In the genomic region with DNA sequence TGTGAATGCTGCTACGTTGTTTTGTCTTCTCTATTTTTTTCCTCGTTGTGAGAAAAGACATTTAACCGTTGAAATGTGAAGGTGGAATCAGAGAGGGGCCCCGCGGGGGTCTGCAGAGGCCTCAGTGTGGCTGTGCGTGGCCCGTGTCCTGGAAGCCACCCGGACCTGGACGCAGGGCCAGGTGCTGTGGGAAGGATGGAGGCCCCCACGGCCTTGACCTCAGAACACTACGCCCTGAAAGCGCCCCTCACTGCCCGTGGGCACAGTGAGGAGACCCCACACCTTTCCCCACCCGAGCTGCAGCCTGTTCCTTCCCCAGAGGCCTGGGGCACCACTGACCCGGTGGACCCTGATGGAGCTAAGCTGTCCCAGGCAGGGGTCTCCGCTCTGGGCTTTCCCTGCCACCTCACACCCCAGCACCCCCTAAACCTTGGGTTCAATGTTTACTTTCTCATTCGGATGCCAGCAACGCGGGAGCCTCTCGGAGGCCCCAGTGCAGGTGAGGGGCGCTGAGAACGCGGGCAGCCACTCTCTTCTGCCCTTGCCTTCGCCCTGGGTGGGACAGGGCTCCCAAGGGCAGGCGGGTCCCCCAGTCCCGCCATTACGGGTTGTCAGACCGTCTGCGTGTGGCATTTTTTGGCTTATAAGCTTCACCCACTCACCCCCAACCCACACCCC, we compare ENCODE assay signal across 19 cellular contexts. TPM values are rescaled to one million over a fixed set of nuclear protein-coding genes. Genes with fewer than 3 reads are reported as not detected.
DNase-seq lines count a peak whose midpoint lies in the region; ATAC-seq and TF ChIP-seq lines count a peak whose summit lies in the region.
"Had no signal": no experiment of that assay in that cellular context is flagged by ENCODE, and none has a peak within 500 bp of the region (broad histone marks: within the 10 kb centered on the region; RNA-seq: fewer than 3 reads in every experiment).

No MANE protein-coding gene starts in this region.

- no peak for ATAC-seq in IMR-90 (ENCODE audit: low read depth)
- ATAC-seq in activated T-helper 17 cell treated with anti-CD3 and anti-CD28 coated beads, Interleukin-2, amount 50 U/mL, for 72 hours (replicated peaks) = no peak
- ATAC-seq in sciatic nerve = peak; percentile 13
- no peak for ATAC-seq in GM21423 (IDR thresholded peaks at IDR 0.05; ENCODE audit: unreplicated experiment)

- peak overlapping the region; percentile 16 for H2AK9ac ChIP-seq in IMR-90 (replicated peaks; ENCODE audit: low read depth, low read length, poor library complexity)

- POLR2A ChIA-PET in A673 (lab: Charles Lee; ENCODE audit: low non-redundant PET) (no interaction called here), IMR-90 (lab: Charles Lee; ENCODE audit: unreplicated experiment) (no interaction called here)

- no peak overlapping the region for H3K23ac ChIP-seq in IMR-90 (ENCODE audit: low read depth, low read length)

- no peak overlapping the region for H3K4me3 Mint-ChIP-seq in activated T-helper 17 cell treated with anti-CD3 and anti-CD28 coated beads, Interleukin-2, amount 50 U/mL, for 72 hours
- H3K4me3 Mint-ChIP-seq: CD4-positive, alpha-beta memory T cell had no signal

- peaks cover 6% of the 10 kb centered on the region; the same call in 1 of the 2 replicates for H4K20me1 ChIP-seq in IMR-90 (ENCODE audit: insufficient read depth, low read length)

- peaks cover 9% of the 10 kb centered on the region for H3K4me1 Mint-ChIP-seq in activated T-helper 17 cell treated with anti-CD3 and anti-CD28 coated beads, Interleukin-2, amount 50 U/mL, for 72 hours

- H3K4me1 ChIP-seq in A673 (ENCODE audit: insufficient read depth, low read length, poor library complexity, severe bottlenecking) (no peaks in the 10 kb centered on the region), IMR-90 (ENCODE audit: control insufficient read depth, insufficient read depth, low read length) (no peaks in the 10 kb centered on the region)
- H3K4me1 ChIP-seq: BLaER1 had no signal

- no peak overlapping the region for H4K8ac ChIP-seq in IMR-90 (ENCODE audit: low read depth in 2 of 2, low read length in 2 of 2)

- H3K18ac ChIP-seq in IMR-90 (ENCODE audit: low read depth, low read length) = no peak overlapping the region

- H3K27ac ChIP-seq in A673 (ENCODE audit: low read depth, low read length, poor library complexity, severe bottlenecking) = no peak overlapping the region
- H3K27ac ChIP-seq in IMR-90 (ENCODE audit: insufficient read depth, low read length) = no peak overlapping the region
- H3K27ac ChIP-seq: BLaER1 had no signal

- no peak overlapping the region for H2BK20ac ChIP-seq in IMR-90 (ENCODE audit: low read depth, low read length)

- peaks cover 68% of the 10 kb centered on the region for H3K36me3 Mint-ChIP-seq in activated T-helper 17 cell treated with anti-CD3 and anti-CD28 coated beads, Interleukin-2, amount 50 U/mL, for 72 hours (ENCODE audit: low read depth)

- H3K27ac Mint-ChIP-seq in activated T-helper 17 cell treated with anti-CD3 and anti-CD28 coated beads, Interleukin-2, amount 50 U/mL, for 72 hours = peak overlapping the region; percentile 48

- no peaks in the 10 kb centered on the region for H3K9me1 ChIP-seq in IMR-90 (ENCODE audit: insufficient read depth, low read length)

- no peak overlapping the region for H4K5ac ChIP-seq in IMR-90 (ENCODE audit: low read depth, low read length)

- no peak for TF ChIP-seq POLR2A in IMR-90 (IDR thresholded peaks at IDR 0.05; ENCODE audit: low read depth, low read length)

- TF ChIP-seq RAD21 in IMR-90 (IDR thresholded peaks at IDR 0.05; ENCODE audit: low read length) = no peak

- no peak overlapping the region for H2AFZ ChIP-seq in IMR-90 (replicated peaks; ENCODE audit: low read length, poor library complexity)

- H2BK120ac ChIP-seq in IMR-90 (ENCODE audit: low read depth, low read length) = no peak overlapping the region

- TF ChIP-seq CTCF in A673 (conservative IDR thresholded peaks at IDR 0.05; ENCODE audit: low read depth, low read length) (no peak), IMR-90 (conservative IDR thresholded peaks at IDR 0.05; ENCODE audit: low read depth, low read length) (no peak)

- no peak overlapping the region for H2BK15ac ChIP-seq in IMR-90 (ENCODE audit: low read depth, low read length)

- H2BK5ac ChIP-seq in IMR-90 (ENCODE audit: low read depth, low read length, poor library complexity, severe bottlenecking) = no peak overlapping the region

- H3K27me3 ChIP-seq in A673 (replicated peaks; ENCODE audit: insufficient read depth, low read depth, low read length, poor library complexity) = no peaks in the 10 kb centered on the region
- H3K27me3 ChIP-seq in IMR-90 (ENCODE audit: control insufficient read depth, insufficient read depth, low read length) = no peaks in the 10 kb centered on the region
- H3K27me3 ChIP-seq: BLaER1 had no signal

- in situ Hi-C loops in IMR-90 (cut with MboI; ENCODE audit: low sequenced_read_pairs) = no loop called here

- H3K27me3 Mint-ChIP-seq in activated T-helper 17 cell treated with anti-CD3 and anti-CD28 coated beads, Interleukin-2, amount 50 U/mL, for 72 hours = no peaks in the 10 kb centered on the region
- H3K27me3 Mint-ChIP-seq: CD4-positive, alpha-beta memory T cell had no signal

- TSS peak; percentile 41 for BruUV-seq in A673 (replicated peaks; lab: Mats Ljungman, UMichigan)
- BruUV-seq in IMR-90 (replicated peaks; lab: Mats Ljungman, UMichigan) = TSS peak; percentile 81

- DNase-seq in A673 (ENCODE audit: low spot score) = no peak
- no peak for DNase-seq in IMR-90
- DNase-seq in sciatic nerve (ENCODE audit: low spot score) = no peak
- DNase-seq in EL = no peak
- no peak for DNase-seq in mesenteric fat pad (ENCODE audit: low spot score)
- no peak for DNase-seq in stimulated activated CD4-positive, alpha-beta T cell treated with anti-CD3 and anti-CD28 coated beads, Interleukin-4, amount 100 ng/mL, for 24 hours
- DNase-seq: Calu3; CD4-positive, alpha-beta memory T cell; DMS53; NCI-H1105 treated with DMSO at 0.1 percent for 48 hours; NCI-H187; NCI-H2107; NCI-H2227 treated with DMSO at 0.1 percent for 48 hours; NCI-H510A treated with DMSO at 0.1 percent for 48 hours; SW 1271 had no signal

- H3K4me2 ChIP-seq in IMR-90 (ENCODE audit: low read depth, low read length) = no peak overlapping the region
- H3K4me2 ChIP-seq: BLaER1 had no signal

- no peak overlapping the region for H2AK5ac ChIP-seq in IMR-90 (ENCODE audit: low read depth, low read length)

- CTCF ChIA-PET in A673 (lab: Charles Lee) (no interaction called here), IMR-90 (lab: Yijun Ruan, JAX) (no interaction called here)

- H3K14ac ChIP-seq in IMR-90 (replicated peaks; ENCODE audit: low read depth, low read length) = no peak overlapping the region

- H3K36me3 ChIP-seq in A673 (ENCODE audit: insufficient read depth, low read length, poor library complexity, severe bottlenecking) (peaks cover 41% of the 10 kb centered on the region), IMR-90 (ENCODE audit: control insufficient read depth, insufficient read depth, low read length) (peaks cover 51% of the 10 kb centered on the region)

- no peaks in the 10 kb centered on the region for H3K9me3 ChIP-seq in A673 (ENCODE audit: low read depth, low read length, poor library complexity, severe bottlenecking)
- no peaks in the 10 kb centered on the region for H3K9me3 ChIP-seq in IMR-90 (ENCODE audit: control insufficient read depth, insufficient read depth, low read length)
- H3K9me3 ChIP-seq: BLaER1 had no signal

- dilution Hi-C loops in IMR-90 (cut with HindIII; ENCODE audit: low sequenced_read_pairs, unreplicated experiment) = no loop called here

- H3K9me3 Mint-ChIP-seq in activated T-helper 17 cell treated with anti-CD3 and anti-CD28 coated beads, Interleukin-2, amount 50 U/mL, for 72 hours = no peaks in the 10 kb centered on the region

- H3K4ac ChIP-seq in IMR-90 (ENCODE audit: low read depth, low read length) = no peak overlapping the region

- H3K9ac ChIP-seq in IMR-90 (ENCODE audit: low read depth, low read length) = no peak overlapping the region
- H3K9ac ChIP-seq: BLaER1 had no signal

- 90% methylated on average over 15 of the region's 29 CpGs; no CpG with 5 or more reads in 1 of the 2 experiments for WGBS in IMR-90 (ENCODE audit: extremely low coverage in 2 of 2, insufficient read length in 1 of 2), 2 experiments

- H3K56ac ChIP-seq in IMR-90 (ENCODE audit: extremely low read depth, insufficient read depth, low read length) = no peak overlapping the region

- no peak overlapping the region for H4K91ac ChIP-seq in IMR-90 (ENCODE audit: insufficient read depth, low read depth, low read length)

- intact Hi-C loops in A673 (cut with micrococcal nuclease; ENCODE audit: unreplicated experiment) = no loop called here
- intact Hi-C loops in IMR-90 (cut with micrococcal nuclease) = no loop called here
- intact Hi-C loops in sciatic nerve (cut with DNase I) = no loop called here

- H3K79me1 ChIP-seq in IMR-90 (ENCODE audit: low read depth in 1 of 2, low read length in 2 of 2) = peaks cover 13 to 31% of the 10 kb centered on the region in 2 experiments

- H3K4me3 ChIP-seq in A673 (ENCODE audit: low read depth, low read length, poor library complexity, severe bottlenecking) (no peak overlapping the region), IMR-90 (ENCODE audit: insufficient read depth, low read depth, low read length) (no peak overlapping the region)
- H3K4me3 ChIP-seq: BLaER1 had no signal

RNA-seq across cellular contexts. Expression of gene SETD1B, which starts 26.9 kb away (rescaled TPM):
- total RNA-seq in A673 (2021) (23.8 and 24.5 TPM in 2 replicates), IMR-90 (2012; rRNA removed) (0.83 and 0.90 TPM in 2 replicates), sciatic nerve (26.3 TPM), mesenteric fat pad (20.7 TPM)
- 5.1 and 5.5 TPM in 2 replicates for polyA plus RNA-seq in IMR-90 (2012; rRNA removed)
- polyA plus RNA-seq in IMR-90 (2012; cell fraction: cytosol; rRNA removed) = 3.1 and 3.5 TPM in 2 replicates
- 14.8 and 15.1 TPM in 2 replicates for polyA plus RNA-seq in IMR-90 (2012; cell fraction: nucleus; rRNA removed; ENCODE audit: low replicate concordance)
- 10 to 100 TPM; 14.7 to 23.4 TPM for total RNA-seq in activated T-helper 17 cell treated with anti-CD3 and anti-CD28 coated beads, Interleukin-2, amount 50 U/mL, for 72 hours

RNA-seq across cellular contexts. Expression of gene HPD, which starts 27.9 kb away (rescaled TPM):
- total RNA-seq in A673 (2021) = not detected in 2 replicates
- 0.18 TPM in 1 of 2 replicates, not detected in the other for total RNA-seq in IMR-90 (2012; rRNA removed)
- 0.14 and 0.15 TPM in 2 replicates for polyA plus RNA-seq in IMR-90 (2012; rRNA removed)
- polyA plus RNA-seq in IMR-90 (2012; cell fraction: cytosol; rRNA removed) = 0.08 and 0.13 TPM in 2 replicates
- polyA plus RNA-seq in IMR-90 (2012; cell fraction: nucleus; rRNA removed; ENCODE audit: low replicate concordance) = 0.38 and 0.45 TPM in 2 replicates
- total RNA-seq in activated T-helper 17 cell treated with anti-CD3 and anti-CD28 coated beads, Interleukin-2, amount 50 U/mL, for 72 hours = not detected
- 0.40 TPM for total RNA-seq in sciatic nerve
- total RNA-seq in mesenteric fat pad = 2.2 TPM
- total RNA-seq: Calu3; CD4-positive, alpha-beta memory T cell; H4 had no signal
- polyA plus RNA-seq: CD4-positive, alpha-beta memory T cell had no signal

RNA-seq across cellular contexts. Expression of gene RHOF, which starts 37.2 kb away (rescaled TPM):
- 21.1 and 24.3 TPM in 2 replicates for total RNA-seq in A673 (2021)
- total RNA-seq in IMR-90 (2012; rRNA removed) = 3.0 and 3.9 TPM in 2 replicates
- 5.1 and 5.3 TPM in 2 replicates for polyA plus RNA-seq in IMR-90 (2012; rRNA removed)
- polyA plus RNA-seq in IMR-90 (2012; cell fraction: cytosol; rRNA removed) = 4.7 and 7.8 TPM in 2 replicates
- polyA plus RNA-seq in IMR-90 (2012; cell fraction: nucleus; rRNA removed; ENCODE audit: low replicate concordance) = 14.0 and 15.7 TPM in 2 replicates
- total RNA-seq in activated T-helper 17 cell treated with anti-CD3 and anti-CD28 coated beads, Interleukin-2, amount 50 U/mL, for 72 hours = 100 to 1,000 TPM; 103 to 123 TPM
- total RNA-seq in sciatic nerve = 12.1 TPM
- total RNA-seq in mesenteric fat pad = 6.1 TPM

RNA-seq across cellular contexts. Expression of gene PSMD9, which starts 57.9 kb away (rescaled TPM):
- total RNA-seq in A673 (2021) = 78.3 and 86.4 TPM in 2 replicates
- total RNA-seq in IMR-90 (2012; rRNA removed) = 142 and 156 TPM in 2 replicates
- 135 and 138 TPM in 2 replicates for polyA plus RNA-seq in IMR-90 (2012; rRNA removed)
- 82.4 and 236 TPM in 2 replicates for polyA plus RNA-seq in IMR-90 (2012; cell fraction: cytosol; rRNA removed)
- 75.4 and 108 TPM in 2 replicates for polyA plus RNA-seq in IMR-90 (2012; cell fraction: nucleus; rRNA removed; ENCODE audit: low replicate concordance)
- 10 to 100 TPM; 39.8 to 75.1 TPM for total RNA-seq in activated T-helper 17 cell treated with anti-CD3 and anti-CD28 coated beads, Interleukin-2, amount 50 U/mL, for 72 hours
- total RNA-seq in sciatic nerve = 34.3 TPM
- 54.7 TPM for total RNA-seq in mesenteric fat pad
